ENCODE assay signal across 1 cellular context in genomic region chr1:1781526-1781903, GRCh38.
TF ChIP-seq lines count a peak whose summit lies in the region.

No MANE protein-coding gene starts in this region.

TF ChIP-seq in GM12878, 131 proteins besides CTCF, POLR2A, EP300 and RAD21:
- TF ChIP-seq HDGF (IDR thresholded peaks at IDR 0.05), result peak; percentile 73; the same call in 1 of the 2 replicates
- TF ChIP-seq SP1 (IDR thresholded peaks at IDR 0.05; ENCODE audit: low read depth, low read length), result no peak
